In genomic region chr16:87203060-87203656, GRCh38 we compare ENCODE assay signal across 8 cellular contexts.
DNase-seq lines count a peak whose midpoint lies in the region; ATAC-seq, FAIRE-seq and TF ChIP-seq lines count a peak whose summit lies in the region.

No MANE protein-coding gene starts in this region.

- DNase-seq in COR-L47 (lab: John Stamatoyannopoulos, UW) (peak; percentile 41), HK-2 (ENCODE audit: unreplicated experiment) (peak; percentile 64), RWPE1 (ENCODE audit: low spot score) (peak; percentile 64), astrocyte (ENCODE audit: low read depth) (peak; percentile 81), iPS DF 6.9 (ENCODE audit: low read depth, low spot score) (peak; percentile 66), NCI-H1105 treated with DMSO at 0.1 percent for 48 hours (lab: John Stamatoyannopoulos, UW) (no peak), omental fat pad (ENCODE audit: low spot score) (no peak)
- peak; percentile 5 to 25 (median 15) for DNase-seq in stimulated activated CD4-positive, alpha-beta T cell treated with anti-CD3 and anti-CD28 coated beads, Interleukin-1b, Interleukin-23, amount 100 ng/mL, for 24 hours (ENCODE audit: low read depth in 4 of 4, low spot score in 1 of 4)

- no peaks in the 10 kb centered on the region for H3K9me3 Mint-ChIP-seq in astrocyte (ENCODE audit: unreplicated experiment)

- H3K4me1 ChIP-seq in astrocyte (ENCODE audit: insufficient read depth, low read length) (peaks cover 51% of the 10 kb centered on the region), iPS DF 6.9 (ENCODE audit: control insufficient read depth, insufficient read depth, low read length) (0 out of 2 replicates have a peak, but pooled peaks cover 2% of the 10 kb centered on the region)

- H3K27me3 ChIP-seq in astrocyte (ENCODE audit: insufficient read depth, low read length): no peaks in the 10 kb centered on the region
- H3K27me3 ChIP-seq in iPS DF 6.9 (ENCODE audit: control insufficient read depth, insufficient read depth, low read length): no peaks in the 10 kb centered on the region

- FAIRE-seq in astrocyte (lab: Jason Lieb, UNC): peak; percentile 39

- H3K9me3 ChIP-seq in astrocyte (ENCODE audit: insufficient read depth, low read depth, low read length) (no peaks in the 10 kb centered on the region), iPS DF 6.9 (ENCODE audit: control insufficient read depth, insufficient read depth, low read length) (no peaks in the 10 kb centered on the region)

- H3K4me1 Mint-ChIP-seq in astrocyte (ENCODE audit: low read depth, unreplicated experiment): peaks cover 40% of the 10 kb centered on the region

- H3K36me3 ChIP-seq in astrocyte (ENCODE audit: insufficient read depth, low read length) (no peaks in the 10 kb centered on the region), iPS DF 6.9 (ENCODE audit: control insufficient read depth, insufficient read depth, low read length) (no peaks in the 10 kb centered on the region)

- peak overlapping the region; percentile 48 for H3K9ac ChIP-seq in astrocyte (ENCODE audit: low read length)

- H3K27ac ChIP-seq in RWPE1 (no peak overlapping the region), astrocyte (ENCODE audit: low read depth, low read length) (peak overlapping the region; percentile 59), iPS DF 6.9 (ENCODE audit: low read length) (no peak overlapping the region)

- peak overlapping the region; percentile 53 for H2AFZ ChIP-seq in astrocyte (ENCODE audit: low read depth, low read length)

- H3K27me3 Mint-ChIP-seq in astrocyte (ENCODE audit: low read depth, unreplicated experiment): no peaks in the 10 kb centered on the region

- no peaks in the 10 kb centered on the region for H3K36me3 Mint-ChIP-seq in astrocyte (ENCODE audit: low read depth, unreplicated experiment)

- POLR2A ChIA-PET in RWPE1 (lab: Yijun Ruan, JAX; ENCODE audit: low non-redundant PET): no interaction called here

- H3K4me3 ChIP-seq in astrocyte (ENCODE audit: insufficient read depth, low read depth, low read length) (no peak overlapping the region), iPS DF 6.9 (ENCODE audit: low read length) (no peak overlapping the region)

- H3K4me3 Mint-ChIP-seq in astrocyte (ENCODE audit: unreplicated experiment): peak overlapping the region; percentile 66

- ATAC-seq in omental fat pad (ENCODE audit: low FRiP score): no peak

- CTCF ChIA-PET in RWPE1 (lab: Yijun Ruan, JAX): interaction anchor here (0.5 to 1.1 kb wide), 9 partner anchors 14 to 641 kb away, joined by 3 to 6 read pairs (median 3); no protein-coding TSS in a partner anchor

- peak overlapping the region; percentile 78 for H3K4me2 ChIP-seq in astrocyte (ENCODE audit: low read length)

- WGBS in iPS DF 6.9 (ENCODE audit: insufficient coverage, insufficient read length): no CpG with 5 or more reads among the region's 11 CpGs

- H4K20me1 ChIP-seq in astrocyte (ENCODE audit: insufficient read depth, low read length): no peaks in the 10 kb centered on the region

- no peaks in the 10 kb centered on the region for H3K79me2 ChIP-seq in astrocyte (ENCODE audit: insufficient read depth, low read length)

- H3K27ac Mint-ChIP-seq in astrocyte (ENCODE audit: unreplicated experiment): peak overlapping the region; percentile 94

- TF ChIP-seq CTCF in RWPE1 (conservative IDR thresholded peaks at IDR 0.05; ENCODE audit: low read depth) (peak; percentile 81), astrocyte (IDR thresholded peaks at IDR 0.05; ENCODE audit: insufficient read depth, low read depth, low read length) (peak; percentile 98), omental fat pad (IDR thresholded peaks at IDR 0.05) (no peak)

Comparison
In these comparisons a context has a peak if more than half of its experiments do, and no peak if none do; other contexts are left out.
1. DNase-seq: peak in COR-L47 (single experiment), HK-2 (single experiment), RWPE1 (single experiment), astrocyte (single experiment), iPS DF 6.9 (single experiment) and stimulated activated CD4-positive, alpha-beta T cell treated with anti-CD3 and anti-CD28 coated beads, Interleukin-1b, Interleukin-23, amount 100 ng/mL, for 24 hours (4 of 4); none in NCI-H1105 treated with DMSO at 0.1 percent for 48 hours (single experiment) and omental fat pad (single experiment).
2. CTCF ChIP-seq: peak in RWPE1 (single experiment) and astrocyte (single experiment); none in omental fat pad (0 of 3).